8 cellular contexts compared by ENCODE assay signal in the genomic region with DNA sequence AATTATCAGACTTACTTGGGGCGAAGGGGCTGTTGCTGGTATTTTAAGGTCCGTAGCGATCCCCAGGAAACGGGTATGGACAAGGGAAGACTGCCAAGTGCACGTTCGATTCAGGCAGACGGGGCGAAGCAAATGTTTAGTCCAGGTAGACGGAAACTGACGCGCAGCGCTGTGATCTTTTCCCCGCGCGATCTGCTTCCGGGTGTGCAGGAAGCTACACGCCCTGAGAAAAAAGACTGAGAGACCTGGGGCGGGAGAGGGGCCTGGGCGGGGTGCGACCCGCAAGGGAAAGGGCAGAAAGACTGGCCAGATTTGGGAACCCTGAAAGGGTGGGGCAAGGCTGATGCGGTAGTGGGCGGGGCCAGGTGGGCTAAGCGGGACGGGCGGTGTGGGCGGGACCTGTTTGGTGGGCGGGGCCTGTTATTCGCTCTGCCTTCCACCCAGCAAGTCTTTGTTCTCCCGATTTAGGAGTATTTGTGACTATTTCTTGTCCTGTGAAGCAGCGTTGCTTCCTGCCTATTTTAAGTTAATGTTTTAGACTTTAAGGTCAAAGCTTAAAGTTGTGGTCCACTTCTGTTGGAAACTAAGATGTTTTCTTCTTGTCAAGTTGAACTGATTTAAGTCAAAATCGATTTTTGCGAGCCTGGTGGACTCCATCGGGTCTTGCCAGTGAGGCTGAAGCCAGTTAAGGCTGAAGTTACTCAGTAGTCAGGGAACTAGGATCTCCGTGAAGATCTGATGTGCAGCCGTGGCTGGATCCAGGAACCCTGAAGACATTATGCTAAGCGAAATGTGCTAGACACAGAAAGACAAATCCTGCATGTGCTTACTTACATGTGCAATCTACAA. TPM values are rescaled to one million over a fixed set of nuclear protein-coding genes. Genes with fewer than 3 reads are reported as not detected.
A peak's percentile ranks its signal among the peaks of the same experiment; 100 is the strongest.
DNase-seq lines count a peak whose midpoint lies in the region; ATAC-seq and TF ChIP-seq lines count a peak whose summit lies in the region.

A gene (minus strand): TSS at position 301 of the 849 bp plus-strand sequence. CDS start 3,549 bp downstream, outside the sequence.

- H3K4me1 ChIP-seq in A673 (ENCODE audit: insufficient read depth, low read length, poor library complexity, severe bottlenecking) (no peaks in the 10 kb centered on the region), OCI-LY3 (ENCODE audit: low read length) (no peaks in the 10 kb centered on the region), mucosa of descending colon (ENCODE audit: low read depth) (peaks cover 9% of the 10 kb centered on the region)

- no peaks in the 10 kb centered on the region for H4K20me1 ChIP-seq in OCI-LY3 (ENCODE audit: insufficient read depth, low read length)

- peak within 1 kb of the TSS; percentile 61 for H3K27ac ChIP-seq in A673 (ENCODE audit: low read depth, low read length, poor library complexity, severe bottlenecking)
- H3K27ac ChIP-seq in OCI-LY3 (ENCODE audit: low read length) = no peak within 1 kb of the TSS
- H3K27ac ChIP-seq in epithelial cell of prostate = peak within 1 kb of the TSS; percentile 53

- H2AFZ ChIP-seq in OCI-LY3 (ENCODE audit: low read depth, low read length) = no peak within 1 kb of the TSS

- H3K4me2 ChIP-seq in OCI-LY3 (ENCODE audit: low read length) = no peak within 1 kb of the TSS

- intact Hi-C loops in A673 (cut with micrococcal nuclease; ENCODE audit: unreplicated experiment) = no loop called here
- intact Hi-C loops in mucosa of descending colon (cut with DNase I, micrococcal nuclease) = no loop called here

- BruUV-seq in A673 (replicated peaks; lab: Mats Ljungman, UMichigan) = no TSS peak

- POLR2A ChIA-PET in A673 (lab: Charles Lee; ENCODE audit: low non-redundant PET) = no interaction called here

- H3K27me3 ChIP-seq in A673 (replicated peaks; ENCODE audit: insufficient read depth, low read depth, low read length, poor library complexity) (no peaks in the 10 kb centered on the region), OCI-LY3 (ENCODE audit: low read depth, low read length) (no peaks in the 10 kb centered on the region)

- DNase-seq in A673 (ENCODE audit: low spot score) (peak; percentile 77), HS-27A (ENCODE audit: low read depth) (peak; percentile 12), activated T-cell treated with anti-CD3 and anti-CD28 coated beads for 1 hour (ENCODE audit: low read depth) (peak; percentile 90), epithelial cell of prostate (ENCODE audit: low read depth, low spot score) (no peak), mucosa of descending colon (peak; percentile 94 to 95 (median 95))
- DNase-seq in stimulated activated CD8-positive, alpha-beta memory T cell treated with anti-CD3 and anti-CD28 coated beads, Interleukin-2, amount 100 ng/mL, for 48 hours (ENCODE audit: low read depth in 2 of 2) = peak; percentile 80 to 88

- CTCF ChIA-PET in A673 (lab: Charles Lee) = interaction anchor here (0.5 kb wide), 1 partner anchor 1682 kb away, joined by 5 read pairs; no protein-coding TSS in a partner anchor

- no peaks in the 10 kb centered on the region for H3K79me2 ChIP-seq in OCI-LY3 (ENCODE audit: low read length)

- H3K36me3 ChIP-seq in A673 (ENCODE audit: insufficient read depth, low read length, poor library complexity, severe bottlenecking) (peaks cover 4% of the 10 kb centered on the region), OCI-LY3 (replicated peaks; ENCODE audit: low read depth, low read length) (no peaks in the 10 kb centered on the region), mucosa of descending colon (ENCODE audit: low read depth) (no peaks in the 10 kb centered on the region)

- H3K9ac ChIP-seq in OCI-LY3 (ENCODE audit: low read length) = no peak within 1 kb of the TSS

- peak within 1 kb of the TSS; percentile 73 for H3K4me3 ChIP-seq in A673 (ENCODE audit: low read depth, low read length, poor library complexity, severe bottlenecking)
- peak within 1 kb of the TSS; percentile 28; the same call in 1 of the 2 replicates for H3K4me3 ChIP-seq in OCI-LY3 (ENCODE audit: low read length)
- H3K4me3 ChIP-seq in mucosa of descending colon = peak within 1 kb of the TSS; percentile 58

- peaks cover 4% of the 10 kb centered on the region for H3K9me3 ChIP-seq in A673 (ENCODE audit: low read depth, low read length, poor library complexity, severe bottlenecking)
- peaks cover 18% of the 10 kb centered on the region; the same call in 1 of the 2 replicates for H3K9me3 ChIP-seq in OCI-LY3 (ENCODE audit: insufficient read depth, low read length)
- no peaks in the 10 kb centered on the region for H3K9me3 ChIP-seq in mucosa of descending colon

- peak; percentile 64 for ATAC-seq in GM19025 (IDR thresholded peaks at IDR 0.05; ENCODE audit: low read depth, unreplicated experiment)
- peak; percentile 99 for ATAC-seq in mucosa of descending colon

- TF ChIP-seq CTCF in A673 (conservative IDR thresholded peaks at IDR 0.05; ENCODE audit: low read depth, low read length) (no peak), OCI-LY3 (IDR thresholded peaks at IDR 0.05; ENCODE audit: low read depth, low read length) (no peak), mucosa of descending colon (IDR thresholded peaks at IDR 0.05) (no peak)

RNA-seq across cellular contexts. Expression of the gene that starts here (rescaled TPM):
- total RNA-seq in A673 (2021) = 6.1 and 7.7 TPM in 2 replicates
- 10 to 100 TPM in 2 of 3 donors, 1 to 10 TPM in 1; 9.1 to 16.6 (median 11.1) TPM for total RNA-seq in mucosa of descending colon
